In genomic region chr5:133048993-133049725, GRCh38 we compare ENCODE assay signal across 9 cellular contexts. TPM values are rescaled to one million over a fixed set of nuclear protein-coding genes. Genes with fewer than 3 reads are reported as not detected.
DNase-seq lines count a peak whose midpoint lies in the region; ATAC-seq and TF ChIP-seq lines count a peak whose summit lies in the region.
"Had no signal": no experiment of that assay in that cellular context is flagged by ENCODE, and none has a peak within 500 bp of the region (broad histone marks: within the 10 kb centered on the region; RNA-seq: fewer than 3 reads in every experiment).

No MANE protein-coding gene starts in this region.

- H3K4me1 ChIP-seq in RWPE2 (ENCODE audit: insufficient read depth, poor library complexity, severe bottlenecking) (peaks cover 20% of the 10 kb centered on the region), gastrocnemius medialis (peaks cover 39 to 42% of the 10 kb centered on the region in 2 donors)

- peaks cover 9% of the 10 kb centered on the region for H3K36me3 ChIP-seq in RWPE2 (ENCODE audit: low read depth)
- H3K36me3 ChIP-seq in gastrocnemius medialis = no peaks in the 10 kb centered on the region

- no peak for TF ChIP-seq CTCF in RWPE2 (IDR thresholded peaks at IDR 0.05; ENCODE audit: poor library complexity, severe bottlenecking)
- TF ChIP-seq CTCF in gastrocnemius medialis (IDR thresholded peaks at IDR 0.05 in 4 of 5, conservative IDR thresholded peaks at IDR 0.05 in 1 of 5) = no peak

- no peak for TF ChIP-seq POLR2A in gastrocnemius medialis (IDR thresholded peaks at IDR 0.05)

- H3K27ac ChIP-seq in RWPE2 (ENCODE audit: poor library complexity, severe bottlenecking) (peak overlapping the region; percentile 19), gastrocnemius medialis (peak overlapping the region; percentile 92 to 100 (median 98))

- no peak for ATAC-seq in RWPE2 (ENCODE audit: low read depth)
- peak in 1 of 2 donors; percentile 39 for ATAC-seq in gastrocnemius medialis

- in situ Hi-C loops in gastrocnemius medialis (cut with MboI; ENCODE audit: low sequenced_read_pairs in 4 of 4) (no loop called here), ACHN (cut with HindIII; ENCODE audit: low pct_ligation_motif_present, low pct_unique_long_range_greater_than_20kb, low sequenced_read_pairs) (no loop called here)

- H3K27me3 ChIP-seq in RWPE2 (ENCODE audit: insufficient read depth, poor library complexity, severe bottlenecking) (no peaks in the 10 kb centered on the region), gastrocnemius medialis (no peaks in the 10 kb centered on the region)

- H3K9me3 ChIP-seq in RWPE2 (ENCODE audit: severe bottlenecking) (no peaks in the 10 kb centered on the region), gastrocnemius medialis (no peaks in the 10 kb centered on the region)

- intact Hi-C loops in gastrocnemius medialis (cut with DNase I; ENCODE audit: low total_unique reads) = no loop called here

- no peak overlapping the region for H3K4me3 ChIP-seq in RWPE2 (ENCODE audit: severe bottlenecking)
- H3K4me3 ChIP-seq in gastrocnemius medialis = peak overlapping the region in 3 of 4 donors; percentile 6 to 29 (median 24)

- peak; percentile 1 for DNase-seq in NCI-H146 treated with DMSO at 0.1 percent for 48 hours (lab: John Stamatoyannopoulos, UW; ENCODE audit: unreplicated experiment)
- no peak for DNase-seq in NCI-H146 (lab: John Stamatoyannopoulos, UW)
- DNase-seq in RWPE2 (ENCODE audit: low spot score) = no peak
- DNase-seq in fibroblast of peridontal ligament (ENCODE audit: extremely low read depth) = peak; percentile 33
- no peak for DNase-seq in gastrocnemius medialis
- DNase-seq in ACHN = no peak
- DNase-seq in MV-4-11 (lab: John Stamatoyannopoulos, UW) = no peak
- DNase-seq in NCI-H82 (lab: John Stamatoyannopoulos, UW) = no peak
- DNase-seq: activated gamma-delta T cell had no signal

RNA-seq across cellular contexts. Expression of gene HSPA4, which starts 2.7 kb away (rescaled TPM):
- 10 to 100 TPM; 62.6 to 96.4 (median 74.1) TPM for total RNA-seq in gastrocnemius medialis

RNA-seq across cellular contexts. Expression of gene ZCCHC10, which starts 22.8 kb away (rescaled TPM):
- 10 to 100 TPM in 3 of 4 donors, 1 to 10 TPM in 1; 8.9 to 28.9 (median 18.5) TPM for total RNA-seq in gastrocnemius medialis

Comparison
In these comparisons a context has a peak if more than half of its experiments do, and no peak if none do; other contexts are left out.
1. DNase-seq: peak in NCI-H146 treated with DMSO at 0.1 percent for 48 hours (single experiment) and fibroblast of peridontal ligament (single experiment); none in NCI-H146 (single experiment), RWPE2 (single experiment), gastrocnemius medialis (0 of 2), ACHN (single experiment), MV-4-11 (single experiment) and NCI-H82 (single experiment).